In the genomic region with DNA sequence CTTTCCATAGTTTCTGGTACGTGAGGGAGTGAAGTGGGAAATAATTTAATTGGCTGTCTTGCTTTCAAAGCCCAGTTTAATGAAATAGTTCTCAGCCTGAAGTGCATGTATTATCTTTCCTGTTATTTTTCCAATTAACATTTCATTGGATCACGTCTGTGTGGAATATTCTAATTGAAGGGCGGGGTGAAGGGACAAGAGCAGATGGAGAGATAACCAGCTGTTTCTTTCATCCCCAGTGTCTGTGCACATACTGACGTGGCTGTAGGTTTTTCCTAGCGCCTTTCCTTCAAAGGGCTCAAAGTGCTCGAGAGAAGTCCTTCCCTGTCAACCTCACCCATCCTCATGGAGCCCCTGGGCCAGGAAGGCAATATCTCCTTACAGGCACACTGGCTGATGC, we compare ENCODE assay signal across 18 cellular contexts.
"Had no signal": no experiment of that assay in that cellular context is flagged by ENCODE, and none has a peak within 500 bp of the region (broad histone marks: within the 10 kb centered on the region; RNA-seq: fewer than 3 reads in every experiment).

No MANE protein-coding gene starts in this region.

- H3K4me3 Mint-ChIP-seq: activated CD4-positive, alpha-beta memory T cell treated with anti-CD3 and anti-CD28 coated beads for 36 hours; activated CD4-positive, alpha-beta T cell treated with anti-CD3 and anti-CD28 coated beads, Interleukin-2, amount 10 ng/mL, durations not matched to agents 24 days and 14 days; activated T-cell treated with anti-CD3 and anti-CD28 coated beads, Interleukin-2, amount 50 U/mL, for 24 hours; naive thymus-derived CD4-positive, alpha-beta T cell; stimulated activated effector memory CD8-positive, alpha-beta T cell treated with anti-CD3 and anti-CD28 coated beads, Interleukin-12 subunit alpha, Interleukin-12 subunit beta, amount 100 ng/mL, for 72 hours; stimulated activated naive CD8-positive, alpha-beta T cell treated with anti-CD3 and anti-CD28 coated beads, Interleukin-15, Interleukin-2, amounts not matched to agents 100 ng/mL and 50 ng/mL, for 24 hours had no signal

- H3K4me1 Mint-ChIP-seq: activated CD4-positive, alpha-beta T cell treated with anti-CD3 and anti-CD28 coated beads, Interleukin-2, amount 10 ng/mL, durations not matched to agents 24 days and 14 days; naive thymus-derived CD4-positive, alpha-beta T cell; stimulated activated effector memory CD8-positive, alpha-beta T cell treated with anti-CD3 and anti-CD28 coated beads, Interleukin-12 subunit alpha, Interleukin-12 subunit beta, amount 100 ng/mL, for 72 hours had no signal

- H3K36me3 Mint-ChIP-seq: activated CD4-positive, alpha-beta memory T cell treated with anti-CD3 and anti-CD28 coated beads for 36 hours; naive thymus-derived CD4-positive, alpha-beta T cell; stimulated activated effector memory CD8-positive, alpha-beta T cell treated with anti-CD3 and anti-CD28 coated beads, Interleukin-12 subunit alpha, Interleukin-12 subunit beta, amount 100 ng/mL, for 72 hours had no signal

- DNase-seq: activated CD4-positive, alpha-beta memory T cell treated with anti-CD3 and anti-CD28 coated beads for 36 hours; activated CD4-positive, alpha-beta T cell treated with anti-CD3 and anti-CD28 coated beads, Interleukin-2, amount 10 ng/mL, durations not matched to agents 24 days and 14 days; activated CD4-positive, CD25-positive, alpha-beta regulatory T cell treated with anti-CD3 and anti-CD28 coated beads, Interleukin-2, amount 50 U/mL, for 72 hours; activated CD8-positive, alpha-beta memory T cell treated with anti-CD3 and anti-CD28 coated beads, Interleukin-2, amount 50 U/mL, for 48 hours; activated gamma-delta T cell treated with Interleukin-2 at 50 U/mL for 16 hours; activated naive CD4-positive, alpha-beta T cell treated with anti-CD3 and anti-CD28 coated beads, Interleukin-2, amount 50 U/mL, for 16 hours; activated T-cell treated with anti-CD3 and anti-CD28 coated beads, Interleukin-2, amount 50 U/mL, for 24 hours; amniotic stem cell; heart left ventricle; midbrain; naive thymus-derived CD4-positive, alpha-beta T cell; ovary; right lobe of liver; stimulated activated CD4-positive, alpha-beta T cell treated with anti-CD3 and anti-CD28 coated beads, Interleukin-4, amount 100 ng/mL, for 1 hour; upper lobe of left lung had no signal

- H3K27me3 Mint-ChIP-seq: activated CD4-positive, alpha-beta memory T cell treated with anti-CD3 and anti-CD28 coated beads for 36 hours; activated CD4-positive, alpha-beta T cell treated with anti-CD3 and anti-CD28 coated beads, Interleukin-2, amount 10 ng/mL, durations not matched to agents 24 days and 14 days; stimulated activated naive CD8-positive, alpha-beta T cell treated with anti-CD3 and anti-CD28 coated beads, Interleukin-15, Interleukin-2, amounts not matched to agents 100 ng/mL and 50 ng/mL, for 24 hours had no signal

- H3K27ac Mint-ChIP-seq: activated CD4-positive, alpha-beta memory T cell treated with anti-CD3 and anti-CD28 coated beads for 36 hours; activated CD4-positive, alpha-beta T cell treated with anti-CD3 and anti-CD28 coated beads, Interleukin-2, amount 10 ng/mL, durations not matched to agents 24 days and 14 days; activated T-cell treated with anti-CD3 and anti-CD28 coated beads, Interleukin-2, amount 50 U/mL, for 24 hours; naive thymus-derived CD4-positive, alpha-beta T cell; progenitor cell of endocrine pancreas; stimulated activated effector memory CD8-positive, alpha-beta T cell treated with anti-CD3 and anti-CD28 coated beads, Interleukin-12 subunit alpha, Interleukin-12 subunit beta, amount 100 ng/mL, for 72 hours; stimulated activated naive CD8-positive, alpha-beta T cell treated with anti-CD3 and anti-CD28 coated beads, Interleukin-15, Interleukin-2, amounts not matched to agents 100 ng/mL and 50 ng/mL, for 24 hours had no signal

- H3K9me3 Mint-ChIP-seq: activated CD4-positive, alpha-beta memory T cell treated with anti-CD3 and anti-CD28 coated beads for 36 hours; activated CD4-positive, alpha-beta T cell treated with anti-CD3 and anti-CD28 coated beads, Interleukin-2, amount 10 ng/mL, durations not matched to agents 24 days and 14 days; activated T-cell treated with anti-CD3 and anti-CD28 coated beads, Interleukin-2, amount 50 U/mL, for 24 hours; stimulated activated effector memory CD8-positive, alpha-beta T cell treated with anti-CD3 and anti-CD28 coated beads, Interleukin-12 subunit alpha, Interleukin-12 subunit beta, amount 100 ng/mL, for 72 hours; stimulated activated naive CD8-positive, alpha-beta T cell treated with anti-CD3 and anti-CD28 coated beads, Interleukin-15, Interleukin-2, amounts not matched to agents 100 ng/mL and 50 ng/mL, for 24 hours had no signal
